ENCODE assay signal across 1 cellular context in the genomic region with DNA sequence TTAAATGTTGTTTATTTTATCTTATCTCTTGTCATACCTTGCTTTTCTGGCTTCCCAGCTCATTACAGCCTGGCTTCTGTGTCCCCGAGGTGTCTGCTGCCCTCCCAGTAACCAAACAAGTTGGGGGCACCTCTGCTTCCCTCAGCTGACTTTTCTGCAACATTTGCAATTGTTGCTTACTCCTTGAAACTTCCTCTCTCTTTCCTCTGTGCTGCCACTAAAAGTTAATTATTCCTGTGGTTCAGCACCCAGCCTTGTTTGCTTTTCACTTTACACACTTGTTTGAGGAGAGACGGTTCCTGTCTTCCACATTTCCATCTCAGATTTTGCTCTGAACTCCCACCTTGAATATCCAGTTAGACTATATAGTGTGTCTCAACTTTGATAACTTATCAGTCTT.
A peak's percentile ranks its signal among the peaks of the same experiment; 100 is the strongest.
TF ChIP-seq lines count a peak whose summit lies in the region.

No MANE protein-coding gene starts in this region.

TF ChIP-seq in HepG2, 621 proteins besides CTCF, POLR2A, EP300 and RAD21:
- TF ChIP-seq FOXA3 (CRISPR knock-in tag; IDR thresholded peaks at IDR 0.05), result peak; percentile 32; the same call in 1 of the 2 replicates
- no peak for TF ChIP-seq FLYWCH1 (CRISPR knock-in tag; IDR thresholded peaks at IDR 0.05)
- TF ChIP-seq, protein P1, sequence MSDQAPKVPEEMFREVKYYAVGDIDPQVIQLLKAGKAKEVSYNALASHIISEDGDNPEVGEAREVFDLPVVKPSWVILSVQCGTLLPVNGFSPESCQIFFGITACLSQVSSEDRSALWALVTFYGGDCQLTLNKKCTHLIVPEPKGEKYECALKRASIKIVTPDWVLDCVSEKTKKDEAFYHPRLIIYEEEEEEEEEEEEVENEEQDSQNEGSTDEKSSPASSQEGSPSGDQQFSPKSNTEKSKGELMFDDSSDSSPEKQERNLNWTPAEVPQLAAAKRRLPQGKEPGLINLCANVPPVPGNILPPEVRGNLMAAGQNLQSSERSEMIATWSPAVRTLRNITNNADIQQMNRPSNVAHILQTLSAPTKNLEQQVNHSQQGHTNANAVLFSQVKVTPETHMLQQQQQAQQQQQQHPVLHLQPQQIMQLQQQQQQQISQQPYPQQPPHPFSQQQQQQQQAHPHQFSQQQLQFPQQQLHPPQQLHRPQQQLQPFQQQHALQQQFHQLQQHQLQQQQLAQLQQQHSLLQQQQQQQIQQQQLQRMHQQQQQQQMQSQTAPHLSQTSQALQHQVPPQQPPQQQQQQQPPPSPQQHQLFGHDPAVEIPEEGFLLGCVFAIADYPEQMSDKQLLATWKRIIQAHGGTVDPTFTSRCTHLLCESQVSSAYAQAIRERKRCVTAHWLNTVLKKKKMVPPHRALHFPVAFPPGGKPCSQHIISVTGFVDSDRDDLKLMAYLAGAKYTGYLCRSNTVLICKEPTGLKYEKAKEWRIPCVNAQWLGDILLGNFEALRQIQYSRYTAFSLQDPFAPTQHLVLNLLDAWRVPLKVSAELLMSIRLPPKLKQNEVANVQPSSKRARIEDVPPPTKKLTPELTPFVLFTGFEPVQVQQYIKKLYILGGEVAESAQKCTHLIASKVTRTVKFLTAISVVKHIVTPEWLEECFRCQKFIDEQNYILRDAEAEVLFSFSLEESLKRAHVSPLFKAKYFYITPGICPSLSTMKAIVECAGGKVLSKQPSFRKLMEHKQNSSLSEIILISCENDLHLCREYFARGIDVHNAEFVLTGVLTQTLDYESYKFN (CRISPR knock-in tag; conservative IDR thresholded peaks at IDR 0.05), result peak; percentile 24; the same call in 1 of the 2 replicates
- no peak for TF ChIP-seq FOXA1 (IDR thresholded peaks at IDR 0.05)
- peak; percentile 51; the same call in 1 of the 2 replicates for TF ChIP-seq FOXA1 (CRISPR knock-in tag; IDR thresholded peaks at IDR 0.05)
- peak; percentile 54; the same call in 1 of the 2 replicates for TF ChIP-seq MIXL1 (CRISPR knock-in tag; IDR thresholded peaks at IDR 0.05)
- TF ChIP-seq, protein P2, sequence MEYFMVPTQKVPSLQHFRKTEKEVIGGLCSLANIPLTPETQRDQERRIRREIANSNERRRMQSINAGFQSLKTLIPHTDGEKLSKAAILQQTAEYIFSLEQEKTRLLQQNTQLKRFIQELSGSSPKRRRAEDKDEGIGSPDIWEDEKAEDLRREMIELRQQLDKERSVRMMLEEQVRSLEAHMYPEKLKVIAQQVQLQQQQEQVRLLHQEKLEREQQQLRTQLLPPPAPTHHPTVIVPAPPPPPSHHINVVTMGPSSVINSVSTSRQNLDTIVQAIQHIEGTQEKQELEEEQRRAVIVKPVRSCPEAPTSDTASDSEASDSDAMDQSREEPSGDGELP (IDR thresholded peaks at IDR 0.05; ENCODE audit: borderline replicate concordance, low read depth), result peak; percentile 60; the same call in 1 of the 2 replicates
- no peak for TF ChIP-seq TOE1 (CRISPR knock-in tag; IDR thresholded peaks at IDR 0.05)
- TF ChIP-seq, protein P3, sequence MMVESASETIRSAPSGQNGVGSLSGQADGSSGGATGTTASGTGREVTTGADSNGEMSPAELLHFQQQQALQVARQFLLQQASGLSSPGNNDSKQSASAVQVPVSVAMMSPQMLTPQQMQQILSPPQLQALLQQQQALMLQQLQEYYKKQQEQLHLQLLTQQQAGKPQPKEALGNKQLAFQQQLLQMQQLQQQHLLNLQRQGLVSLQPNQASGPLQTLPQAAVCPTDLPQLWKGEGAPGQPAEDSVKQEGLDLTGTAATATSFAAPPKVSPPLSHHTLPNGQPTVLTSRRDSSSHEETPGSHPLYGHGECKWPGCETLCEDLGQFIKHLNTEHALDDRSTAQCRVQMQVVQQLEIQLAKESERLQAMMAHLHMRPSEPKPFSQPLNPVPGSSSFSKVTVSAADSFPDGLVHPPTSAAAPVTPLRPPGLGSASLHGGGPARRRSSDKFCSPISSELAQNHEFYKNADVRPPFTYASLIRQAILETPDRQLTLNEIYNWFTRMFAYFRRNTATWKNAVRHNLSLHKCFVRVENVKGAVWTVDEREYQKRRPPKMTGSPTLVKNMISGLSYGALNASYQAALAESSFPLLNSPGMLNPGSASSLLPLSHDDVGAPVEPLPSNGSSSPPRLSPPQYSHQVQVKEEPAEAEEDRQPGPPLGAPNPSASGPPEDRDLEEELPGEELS (CRISPR knock-in tag; IDR thresholded peaks at IDR 0.05), result peak; percentile 55; the same call in 1 of the 2 replicates
- TF ChIP-seq ZNF496 (CRISPR knock-in tag; IDR thresholded peaks at IDR 0.05; ENCODE audit: insufficient replicate concordance), result no peak
- TF ChIP-seq, protein P4, sequence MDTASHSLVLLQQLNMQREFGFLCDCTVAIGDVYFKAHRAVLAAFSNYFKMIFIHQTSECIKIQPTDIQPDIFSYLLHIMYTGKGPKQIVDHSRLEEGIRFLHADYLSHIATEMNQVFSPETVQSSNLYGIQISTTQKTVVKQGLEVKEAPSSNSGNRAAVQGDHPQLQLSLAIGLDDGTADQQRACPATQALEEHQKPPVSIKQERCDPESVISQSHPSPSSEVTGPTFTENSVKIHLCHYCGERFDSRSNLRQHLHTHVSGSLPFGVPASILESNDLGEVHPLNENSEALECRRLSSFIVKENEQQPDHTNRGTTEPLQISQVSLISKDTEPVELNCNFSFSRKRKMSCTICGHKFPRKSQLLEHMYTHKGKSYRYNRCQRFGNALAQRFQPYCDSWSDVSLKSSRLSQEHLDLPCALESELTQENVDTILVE (CRISPR knock-in tag; IDR thresholded peaks at IDR 0.05), result no peak
- no peak for TF ChIP-seq ZNF430 (CRISPR knock-in tag; IDR thresholded peaks at IDR 0.05)
- no peak for TF ChIP-seq HOXD1 (CRISPR knock-in tag; IDR thresholded peaks at IDR 0.05)
- no peak for TF ChIP-seq HMG20B (CRISPR knock-in tag; conservative IDR thresholded peaks at IDR 0.05)
- TF ChIP-seq, protein P5, sequence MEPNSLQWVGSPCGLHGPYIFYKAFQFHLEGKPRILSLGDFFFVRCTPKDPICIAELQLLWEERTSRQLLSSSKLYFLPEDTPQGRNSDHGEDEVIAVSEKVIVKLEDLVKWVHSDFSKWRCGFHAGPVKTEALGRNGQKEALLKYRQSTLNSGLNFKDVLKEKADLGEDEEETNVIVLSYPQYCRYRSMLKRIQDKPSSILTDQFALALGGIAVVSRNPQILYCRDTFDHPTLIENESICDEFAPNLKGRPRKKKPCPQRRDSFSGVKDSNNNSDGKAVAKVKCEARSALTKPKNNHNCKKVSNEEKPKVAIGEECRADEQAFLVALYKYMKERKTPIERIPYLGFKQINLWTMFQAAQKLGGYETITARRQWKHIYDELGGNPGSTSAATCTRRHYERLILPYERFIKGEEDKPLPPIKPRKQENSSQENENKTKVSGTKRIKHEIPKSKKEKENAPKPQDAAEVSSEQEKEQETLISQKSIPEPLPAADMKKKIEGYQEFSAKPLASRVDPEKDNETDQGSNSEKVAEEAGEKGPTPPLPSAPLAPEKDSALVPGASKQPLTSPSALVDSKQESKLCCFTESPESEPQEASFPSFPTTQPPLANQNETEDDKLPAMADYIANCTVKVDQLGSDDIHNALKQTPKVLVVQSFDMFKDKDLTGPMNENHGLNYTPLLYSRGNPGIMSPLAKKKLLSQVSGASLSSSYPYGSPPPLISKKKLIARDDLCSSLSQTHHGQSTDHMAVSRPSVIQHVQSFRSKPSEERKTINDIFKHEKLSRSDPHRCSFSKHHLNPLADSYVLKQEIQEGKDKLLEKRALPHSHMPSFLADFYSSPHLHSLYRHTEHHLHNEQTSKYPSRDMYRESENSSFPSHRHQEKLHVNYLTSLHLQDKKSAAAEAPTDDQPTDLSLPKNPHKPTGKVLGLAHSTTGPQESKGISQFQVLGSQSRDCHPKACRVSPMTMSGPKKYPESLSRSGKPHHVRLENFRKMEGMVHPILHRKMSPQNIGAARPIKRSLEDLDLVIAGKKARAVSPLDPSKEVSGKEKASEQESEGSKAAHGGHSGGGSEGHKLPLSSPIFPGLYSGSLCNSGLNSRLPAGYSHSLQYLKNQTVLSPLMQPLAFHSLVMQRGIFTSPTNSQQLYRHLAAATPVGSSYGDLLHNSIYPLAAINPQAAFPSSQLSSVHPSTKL (CRISPR knock-in tag; IDR thresholded peaks at IDR 0.05), result peak; percentile 46; the same call in 1 of the 2 replicates
- no peak for TF ChIP-seq KDM4B (CRISPR knock-in tag; IDR thresholded peaks at IDR 0.05)
- no peak for TF ChIP-seq SOX13 (IDR thresholded peaks at IDR 0.05)
- TF ChIP-seq SOX13 (CRISPR knock-in tag; conservative IDR thresholded peaks at IDR 0.05 in 1 of 2, IDR thresholded peaks at IDR 0.05 in 1 of 2), result peak in 1 of 2 experiments; percentile 37; a peak in 1 of 4 replicates
- TF ChIP-seq, protein P6, sequence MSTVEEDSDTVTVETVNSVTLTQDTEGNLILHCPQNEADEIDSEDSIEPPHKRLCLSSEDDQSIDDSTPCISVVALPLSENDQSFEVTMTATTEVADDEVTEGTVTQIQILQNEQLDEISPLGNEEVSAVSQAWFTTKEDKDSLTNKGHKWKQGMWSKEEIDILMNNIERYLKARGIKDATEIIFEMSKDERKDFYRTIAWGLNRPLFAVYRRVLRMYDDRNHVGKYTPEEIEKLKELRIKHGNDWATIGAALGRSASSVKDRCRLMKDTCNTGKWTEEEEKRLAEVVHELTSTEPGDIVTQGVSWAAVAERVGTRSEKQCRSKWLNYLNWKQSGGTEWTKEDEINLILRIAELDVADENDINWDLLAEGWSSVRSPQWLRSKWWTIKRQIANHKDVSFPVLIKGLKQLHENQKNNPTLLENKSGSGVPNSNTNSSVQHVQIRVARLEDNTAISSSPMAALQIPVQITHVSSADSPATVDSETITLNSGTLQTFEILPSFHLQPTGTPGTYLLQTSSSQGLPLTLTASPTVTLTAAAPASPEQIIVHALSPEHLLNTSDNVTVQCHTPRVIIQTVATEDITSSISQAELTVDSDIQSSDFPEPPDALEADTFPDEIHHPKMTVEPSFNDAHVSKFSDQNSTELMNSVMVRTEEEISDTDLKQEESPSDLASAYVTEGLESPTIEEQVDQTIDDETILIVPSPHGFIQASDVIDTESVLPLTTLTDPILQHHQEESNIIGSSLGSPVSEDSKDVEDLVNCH (CRISPR knock-in tag; IDR thresholded peaks at IDR 0.05), result no peak
- TF ChIP-seq MAFK (conservative IDR thresholded peaks at IDR 0.05 in 1 of 2, IDR thresholded peaks at IDR 0.05 in 1 of 2; ENCODE audit: low read length in 2 of 2), result 0 out of 4 replicates have a peak, but pooled peaks of 1 of the 2 experiments have one; percentile 6
